In genomic region chr11:59615637-59616395, GRCh38 we compare ENCODE assay signal across 8 cellular contexts. TPM values are rescaled to one million over a fixed set of nuclear protein-coding genes. Genes with fewer than 3 reads are reported as not detected.
DNase-seq lines count a peak whose midpoint lies in the region; ATAC-seq and TF ChIP-seq lines count a peak whose summit lies in the region.

OSBP (minus strand) TSS chr11:59615774; CDS start chr11:59615664, 110 bp downstream.

- TF ChIP-seq CTCF in AG09319 (IDR thresholded peaks at IDR 0.05; ENCODE audit: low read depth, low read length) (no peak), spleen (IDR thresholded peaks at IDR 0.05 in 8 of 11, conservative IDR thresholded peaks at IDR 0.05 in 3 of 11) (peak in 6 of 11 experiments; percentile 9 to 52 (median 36))

- peak within 1 kb of the TSS; percentile 64 to 90 (median 70) for H3K4me3 ChIP-seq in spleen

- peak; percentile 86 for ATAC-seq in GM19025 (IDR thresholded peaks at IDR 0.05; ENCODE audit: low read depth, unreplicated experiment)
- peak; percentile 88 for ATAC-seq in HG03342 (IDR thresholded peaks at IDR 0.05; ENCODE audit: unreplicated experiment)
- peak; percentile 86 for ATAC-seq in central memory CD8-positive, alpha-beta T cell (replicated peaks; ENCODE audit: extremely low read depth, poor library complexity, severe bottlenecking)

- H3K9me3 Mint-ChIP-seq in central memory CD8-positive, alpha-beta T cell: no peaks in the 10 kb centered on the region

- WGBS in spleen, 5 donors: 0 to 1% (median 0%) methylated on average over 21 to 55 of the region's 55 CpGs

- no peaks in the 10 kb centered on the region for H3K27me3 ChIP-seq in spleen (replicated peaks in 1 of 7)

- H3K27me3 Mint-ChIP-seq in central memory CD8-positive, alpha-beta T cell: no peaks in the 10 kb centered on the region

- peaks cover 19% of the 10 kb centered on the region for H3K36me3 Mint-ChIP-seq in central memory CD8-positive, alpha-beta T cell (ENCODE audit: insufficient read depth)

- H3K27ac Mint-ChIP-seq in central memory CD8-positive, alpha-beta T cell (ENCODE audit: low read depth): peak within 1 kb of the TSS; percentile 81

- intact Hi-C loops in spleen (cut with DNase I; ENCODE audit: low total_unique reads): loop anchor here (10.0 kb wide), 2 partner anchors 49 to 51 kb away; partner anchors contain the start of gene PATL1

- peaks cover 0 to 10% (median 1%) of the 10 kb centered on the region in 6 donors for H3K36me3 ChIP-seq in spleen

- DNase-seq in AG09319 (ENCODE audit: extremely low read depth, low read depth) (peak; percentile 100), NCI-H446 (lab: John Stamatoyannopoulos, UW) (peak; percentile 100), inferior parietal cortex (ENCODE audit: extremely low spot score) (peak; percentile 100), spleen (peak; percentile 99)
- DNase-seq in activated CD4-positive, CD25-positive, alpha-beta regulatory T cell treated with anti-CD3 and anti-CD28 coated beads, Interleukin-2, amount 50 U/mL, for 16 hours (ENCODE audit: low read depth, low spot score): peak; percentile 95
- peak; percentile 94 to 99 for DNase-seq in central memory CD8-positive, alpha-beta T cell (ENCODE audit: low spot score in 2 of 2)

- no peaks in the 10 kb centered on the region for H3K9me3 ChIP-seq in spleen

- H3K4me1 Mint-ChIP-seq in central memory CD8-positive, alpha-beta T cell: peaks cover 39% of the 10 kb centered on the region

- peak in 1 of 3 donors; percentile 30 for TF ChIP-seq POLR2A in spleen (IDR thresholded peaks at IDR 0.05)

- H3K27ac ChIP-seq in spleen: peak within 1 kb of the TSS; percentile 78 to 99 (median 96)

- peak within 1 kb of the TSS; percentile 92 for H3K4me3 Mint-ChIP-seq in central memory CD8-positive, alpha-beta T cell

- peaks cover 33 to 53% (median 46%) of the 10 kb centered on the region in 6 donors for H3K4me1 ChIP-seq in spleen

RNA-seq across cellular contexts. Expression of gene OSBP, which starts in this region (rescaled TPM):
- total RNA-seq in spleen: 10 to 100 TPM; 33.9 to 39.9 (median 35.6) TPM
- 10 to 100 TPM in 1 of 3 donors, 1 to 10 TPM in 2; 7.0 to 10.6 (median 8.9) TPM for polyA plus RNA-seq in spleen

Comparison
In these comparisons a context has a peak if more than half of its experiments do, and no peak if none do; other contexts are left out.
1. Peak in every context shown above with its lines: DNase-seq, ATAC-seq, H3K4me3 ChIP-seq and H3K27ac ChIP-seq.